In the genomic region with DNA sequence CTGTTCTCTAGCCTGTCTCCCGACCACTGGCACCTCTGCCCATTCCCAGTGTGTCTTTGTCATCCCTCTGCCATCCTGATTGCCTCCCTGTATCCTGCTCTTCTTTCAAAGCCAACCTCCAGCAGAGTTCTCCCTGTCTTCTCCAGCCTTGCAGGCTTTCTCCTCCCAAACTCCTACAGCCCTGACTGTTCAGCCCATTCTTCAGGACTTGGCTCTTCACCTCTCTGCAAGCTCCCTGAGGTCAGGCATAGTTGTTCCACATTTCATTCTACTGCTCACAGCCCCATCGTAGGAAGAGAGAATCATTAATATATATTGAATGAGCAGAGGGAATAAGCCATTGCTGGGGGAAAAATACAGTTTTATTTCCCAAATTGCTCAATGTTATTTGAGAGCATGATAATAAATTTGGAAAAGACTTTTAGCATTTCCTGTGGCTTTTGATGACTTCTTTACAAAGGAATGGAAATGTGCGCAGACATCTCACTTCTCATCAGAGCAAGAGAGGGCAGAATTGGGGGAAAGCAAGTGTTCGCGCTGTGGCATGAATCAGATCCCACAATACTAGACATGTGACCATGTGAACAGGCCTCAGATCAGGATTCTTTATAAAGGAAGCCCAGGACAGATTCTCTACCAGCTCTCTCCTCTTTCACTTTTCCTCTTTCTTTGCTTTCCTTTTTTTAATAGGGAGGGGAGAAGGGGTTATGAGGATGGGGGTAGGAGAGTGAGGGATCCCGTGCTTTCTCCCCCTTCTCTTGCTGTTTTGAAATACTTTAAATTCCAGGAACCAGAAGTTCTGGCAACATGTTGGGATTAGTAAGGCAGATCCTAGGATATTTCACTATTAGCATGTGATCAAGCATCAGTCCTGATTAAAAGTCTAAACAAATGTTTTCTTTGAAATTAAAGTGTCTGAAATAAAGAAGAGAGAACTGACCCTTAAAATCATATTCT, we compare ENCODE assay signal across 1 cellular context.
TF ChIP-seq lines count a peak whose summit lies in the region.

No MANE protein-coding gene starts in this region.

TF ChIP-seq in endothelial cell of umbilical vein, 7 proteins besides CTCF, POLR2A, EP300 and RAD21 (continued from another document):
- TF ChIP-seq GATA2 (IDR thresholded peaks at IDR 0.05; ENCODE audit: insufficient read depth, insufficient read length, low read depth, low read length), result no peak
- TF ChIP-seq, protein P1, sequence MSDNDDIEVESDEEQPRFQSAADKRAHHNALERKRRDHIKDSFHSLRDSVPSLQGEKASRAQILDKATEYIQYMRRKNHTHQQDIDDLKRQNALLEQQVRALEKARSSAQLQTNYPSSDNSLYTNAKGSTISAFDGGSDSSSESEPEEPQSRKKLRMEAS (IDR thresholded peaks at IDR 0.05; ENCODE audit: insufficient read depth, insufficient read length), result no peak
- no peak for TF ChIP-seq FOS (IDR thresholded peaks at IDR 0.05; ENCODE audit: borderline replicate concordance, insufficient read depth, low read length)
